In genomic region chr4:38683265-38683664, GRCh38 we compare ENCODE assay signal across 26 cellular contexts. TPM values are rescaled to one million over a fixed set of nuclear protein-coding genes. Genes with fewer than 3 reads are reported as not detected.
DNase-seq lines count a peak whose midpoint lies in the region; ATAC-seq, FAIRE-seq and TF ChIP-seq lines count a peak whose summit lies in the region.
"Had no signal": no experiment of that assay in that cellular context is flagged by ENCODE, and none has a peak within 500 bp of the region (broad histone marks: within the 10 kb centered on the region; RNA-seq: fewer than 3 reads in every experiment).

No MANE protein-coding gene starts in this region.

- H3K79me2 ChIP-seq in HepG2 (ENCODE audit: insufficient read depth, low read length): peaks cover 76% of the 10 kb centered on the region

- H3K9me3 ChIP-seq in right lobe of liver (no peaks in the 10 kb centered on the region), HepG2 (ENCODE audit: low read length) (no peaks in the 10 kb centered on the region), mesenchymal stem cell (ENCODE audit: control insufficient read depth, low read length) (no peaks in the 10 kb centered on the region), subcutaneous abdominal adipose tissue (ENCODE audit: control insufficient read depth in 5 of 5, low read length in 5 of 5) (no peaks in the 10 kb centered on the region)
- H3K9me3 ChIP-seq: BE2C, Caco-2, colonic mucosa had no signal

- peak; percentile 27 to 51 (median 40) for ATAC-seq in right lobe of liver
- no peak for ATAC-seq in HepG2
- ATAC-seq in GM18868 (IDR thresholded peaks at IDR 0.05; ENCODE audit: unreplicated experiment): no peak
- no peak for ATAC-seq in left ventricle myocardium superior
- ATAC-seq: HCT116, left colon had no signal

- no peak for TF ChIP-seq EP300 in HepG2 (IDR thresholded peaks at IDR 0.05; ENCODE audit: low read depth in 2 of 2, low read length in 2 of 2)
- no peak for TF ChIP-seq EP300 in HepG2 (CRISPR knock-in tag; IDR thresholded peaks at IDR 0.05; ENCODE audit: borderline replicate concordance)

- intact Hi-C loops in right lobe of liver (cut with DNase I) (no loop called here), HepG2 (cut with micrococcal nuclease; ENCODE audit: unreplicated experiment) (no loop called here), left ventricle myocardium superior (cut with micrococcal nuclease) (no loop called here)

- no peak overlapping the region for H4K8ac ChIP-seq in mesenchymal stem cell (ENCODE audit: low read length)

- 73% methylated on average over 3 of the region's 3 CpGs for WGBS in right lobe of liver (ENCODE audit: insufficient coverage, low coverage, low lambda C conversion rate, missing lambda C conversion rate)
- 99% methylated on average over 3 of the region's 3 CpGs for WGBS in HepG2 (ENCODE audit: low lambda C conversion rate)
- WGBS in mesenchymal stem cell: no CpG with 5 or more reads among the region's 3 CpGs

- H3K18ac ChIP-seq in mesenchymal stem cell (ENCODE audit: low read depth in 1 of 2, low read length in 2 of 2): no peak overlapping the region

- no peaks in the 10 kb centered on the region for H3K27me3 Mint-ChIP-seq in activated naive CD8-positive, alpha-beta T cell
- H3K27me3 Mint-ChIP-seq: activated CD4-positive, alpha-beta memory T cell treated with anti-CD3 and anti-CD28 coated beads for 36 hours had no signal

- in situ Hi-C loops in HepG2 (cut with HindIII; ENCODE audit: extremely low pct_ligation_motif_present, low pct_unique_long_range_greater_than_20kb): no loop called here

- H3K36me3 ChIP-seq in right lobe of liver (peaks cover 0 to 47% (median 8%) of the 10 kb centered on the region in 4 donors), HepG2 (replicated peaks in 1 of 2; ENCODE audit: control insufficient read depth in 1 of 2, insufficient read depth in 2 of 2, low read length in 2 of 2) (peaks cover 22 to 72% of the 10 kb centered on the region in 2 experiments), mesenchymal stem cell (ENCODE audit: control insufficient read depth in 1 of 2, insufficient read depth in 2 of 2, low read depth in 1 of 2, low read length in 2 of 2) (peaks cover 22 to 62% of the 10 kb centered on the region in 2 experiments), subcutaneous abdominal adipose tissue (ENCODE audit: control insufficient read depth in 5 of 5, insufficient read depth in 5 of 5, low read length in 5 of 5) (peaks cover 5 to 39% (median 16%) of the 10 kb centered on the region in 5 donors)

- H2AK5ac ChIP-seq in mesenchymal stem cell (ENCODE audit: low read length, severe bottlenecking): no peak overlapping the region

- peak overlapping the region; percentile 85 for H3K27ac Mint-ChIP-seq in activated naive CD8-positive, alpha-beta T cell
- H3K27ac Mint-ChIP-seq: activated CD4-positive, alpha-beta memory T cell treated with anti-CD3 and anti-CD28 coated beads for 36 hours had no signal

- H3K9ac ChIP-seq in HepG2 (ENCODE audit: insufficient read depth, low read depth, low read length) (no peak overlapping the region), mesenchymal stem cell (ENCODE audit: low read length) (peak overlapping the region; percentile 69), subcutaneous abdominal adipose tissue (ENCODE audit: low read length in 5 of 5) (peak overlapping the region in 1 of 5 donors; percentile 44)

- H2BK15ac ChIP-seq in mesenchymal stem cell (ENCODE audit: low read depth, poor library complexity, severe bottlenecking): no peak overlapping the region

- H3K27me3 ChIP-seq in right lobe of liver (no peaks in the 10 kb centered on the region), HepG2 (ENCODE audit: control insufficient read depth in 1 of 2, insufficient read depth in 2 of 2, low read length in 2 of 2) (no peaks in the 10 kb centered on the region), mesenchymal stem cell (ENCODE audit: control insufficient read depth in 1 of 2, insufficient read depth in 1 of 2, low read length in 2 of 2) (no peaks in the 10 kb centered on the region), subcutaneous abdominal adipose tissue (ENCODE audit: control insufficient read depth in 5 of 5, insufficient read depth in 4 of 5, low read length in 5 of 5) (no peaks in the 10 kb centered on the region)
- H3K27me3 ChIP-seq: BE2C, colonic mucosa had no signal

- no peak overlapping the region for H2BK12ac ChIP-seq in mesenchymal stem cell (ENCODE audit: low read length in 2 of 2)

- POLR2A ChIA-PET in HepG2 (lab: Yijun Ruan, JAX): no interaction called here

- H4K20me1 ChIP-seq in HepG2 (ENCODE audit: insufficient read depth, low read length): peaks cover 43% of the 10 kb centered on the region

- TF ChIP-seq CTCF in right lobe of liver (IDR thresholded peaks at IDR 0.05) (no peak), HepG2 (CRISPR knock-in tag; IDR thresholded peaks at IDR 0.05) (no peak)

- H3K9me3 Mint-ChIP-seq in activated naive CD8-positive, alpha-beta T cell (ENCODE audit: low read depth): no peaks in the 10 kb centered on the region
- H3K9me3 Mint-ChIP-seq: activated CD4-positive, alpha-beta memory T cell treated with anti-CD3 and anti-CD28 coated beads for 36 hours had no signal

- peak overlapping the region; percentile 4 for H3K4me3 Mint-ChIP-seq in activated naive CD8-positive, alpha-beta T cell
- H3K4me3 Mint-ChIP-seq: activated CD4-positive, alpha-beta memory T cell treated with anti-CD3 and anti-CD28 coated beads for 36 hours had no signal

- no peak overlapping the region for H3K4ac ChIP-seq in mesenchymal stem cell (ENCODE audit: low read depth in 1 of 2, low read length in 2 of 2)

- FAIRE-seq in HepG2 (lab: Jason Lieb, UNC): no peak

- H2BK120ac ChIP-seq in mesenchymal stem cell (ENCODE audit: low read depth, low read length): no peak overlapping the region

- H3K4me1 ChIP-seq in right lobe of liver (peaks cover 0 to 37% (median 4%) of the 10 kb centered on the region in 4 donors), HepG2 (ENCODE audit: insufficient read depth, low read length) (no peaks in the 10 kb centered on the region; the same call in 1 of the 2 replicates), mesenchymal stem cell (ENCODE audit: control insufficient read depth, insufficient read depth, low read depth, low read length) (peaks cover 5% of the 10 kb centered on the region), subcutaneous abdominal adipose tissue (ENCODE audit: control insufficient read depth in 5 of 5, insufficient read depth in 5 of 5, low read length in 5 of 5) (peaks cover 12 to 71% (median 63%) of the 10 kb centered on the region in 5 donors)
- H3K4me1 ChIP-seq: Caco-2 had no signal

- H3K4me3 ChIP-seq in right lobe of liver (no peak overlapping the region), HepG2 (replicated peaks in 1 of 3; ENCODE audit: insufficient read depth in 1 of 3, low read depth in 2 of 3, low read length in 3 of 3) (no peak overlapping the region), mesenchymal stem cell (ENCODE audit: insufficient read depth in 1 of 2, low read depth in 1 of 2, low read length in 2 of 2) (no peak overlapping the region), subcutaneous abdominal adipose tissue (ENCODE audit: low read depth in 1 of 5, low read length in 5 of 5) (no peak overlapping the region)
- H3K4me3 ChIP-seq: colonic mucosa, skin epidermis had no signal

- CTCF ChIA-PET in HepG2 (lab: Yijun Ruan, JAX; ENCODE audit: low intra/inter-chr PET ratio, low total read pairs): no interaction called here

- BruUV-seq in HepG2 (replicated peaks; lab: Mats Ljungman, UMichigan): no TSS peak

- peaks cover 19% of the 10 kb centered on the region for H3K36me3 Mint-ChIP-seq in activated naive CD8-positive, alpha-beta T cell

- peaks cover 86% of the 10 kb centered on the region for H3K4me1 Mint-ChIP-seq in activated naive CD8-positive, alpha-beta T cell (ENCODE audit: low read depth)

- TF ChIP-seq POLR2A in right lobe of liver (IDR thresholded peaks at IDR 0.05) (no peak), HepG2 (IDR thresholded peaks at IDR 0.05; ENCODE audit: insufficient read depth in 1 of 2, low read depth in 2 of 2, low read length in 2 of 2) (no peak)

- peaks cover 15% of the 10 kb centered on the region for H3K79me1 ChIP-seq in mesenchymal stem cell (replicated peaks; ENCODE audit: low read length, poor library complexity, severe bottlenecking)

- no peak overlapping the region for H2AFZ ChIP-seq in HepG2 (ENCODE audit: low read length)
- H2AFZ ChIP-seq in mesenchymal stem cell (ENCODE audit: low read depth, low read length): no peak overlapping the region

- DNase-seq in right lobe of liver: no peak
- no peak for DNase-seq in HepG2 (ENCODE audit: low spot score)
- no peak for DNase-seq in mesenchymal stem cell
- DNase-seq in GOT3 (lab: John Stamatoyannopoulos, UW): no peak
- no peak for DNase-seq in left ventricle myocardium superior
- DNase-seq: ACHN; activated CD4-positive, alpha-beta memory T cell treated with anti-CD3 and anti-CD28 coated beads for 36 hours; activated gamma-delta T cell; BE2C; Caco-2; colonic mucosa; DMS79; effector CD8-positive, alpha-beta T cell; foreskin melanocyte; GF-D8; left colon; NCI-H1105 treated with DMSO at 0.1 percent for 48 hours; NCI-H2029 treated with DMSO at 0.1 percent for 48 hours; NCI-H2227 treated with DMSO at 0.1 percent for 48 hours; NCI-H69; SHP77 treated with DMSO at 0.1 percent for 48 hours had no signal

- no peak overlapping the region for H3K14ac ChIP-seq in mesenchymal stem cell (ENCODE audit: low read length in 2 of 2)

- H2BK5ac ChIP-seq in mesenchymal stem cell (ENCODE audit: low read depth, low read length, poor library complexity, severe bottlenecking): no peak overlapping the region

- H3K27ac ChIP-seq in right lobe of liver: no peak overlapping the region
- H3K27ac ChIP-seq in HepG2 (ENCODE audit: extremely low read length, insufficient read depth, low read length): no peak overlapping the region
- no peak overlapping the region for H3K27ac ChIP-seq in mesenchymal stem cell (ENCODE audit: low read length, poor library complexity, severe bottlenecking)
- peak overlapping the region; percentile 85 for H3K27ac ChIP-seq in subcutaneous abdominal adipose tissue (ENCODE audit: low read depth, low read length)
- H3K27ac ChIP-seq: colonic mucosa had no signal

- H3K23ac ChIP-seq in mesenchymal stem cell (ENCODE audit: low read length in 2 of 2): no peak overlapping the region

- no peak overlapping the region for H4K91ac ChIP-seq in mesenchymal stem cell (ENCODE audit: low read length)

- H3K4me2 ChIP-seq in HepG2 (ENCODE audit: low read depth, low read length) (no peak overlapping the region), mesenchymal stem cell (ENCODE audit: low read length, poor library complexity, severe bottlenecking) (no peak overlapping the region)

- no peak for TF ChIP-seq RAD21 in HepG2 (CRISPR knock-in tag; IDR thresholded peaks at IDR 0.05)

RNA-seq across cellular contexts. Expression of gene KLF3, which starts 19.3 kb away (rescaled TPM):
- 10 to 100 TPM; 21.3 to 37.6 (median 26.8) TPM for total RNA-seq in right lobe of liver
- 29.1 and 45.2 TPM in 2 replicates for total RNA-seq in HepG2 (2016; rRNA removed; fragmentation: Illumina TruSeq; extraction: Trizol)
- 5.0 and 6.9 TPM in 2 replicates for total RNA-seq in HepG2 (2016; cell fraction: cytosol; rRNA removed; fragmentation: Illumina TruSeq; extraction: Trizol; ENCODE audit: low read depth)
- 29.1 and 39.1 TPM in 2 replicates for total RNA-seq in HepG2 (2016; cell fraction: insoluble cytoplasmic fraction; rRNA removed; fragmentation: Illumina TruSeq; extraction: Trizol)
- total RNA-seq in HepG2 (2016; cell fraction: membrane; rRNA removed; fragmentation: Illumina TruSeq; extraction: Trizol): 27.0 and 29.9 TPM in 2 replicates
- 38.1 and 42.0 TPM in 2 replicates for total RNA-seq in HepG2 (2016; cell fraction: nucleus; rRNA removed; fragmentation: Illumina TruSeq; extraction: Trizol)
- polyA plus RNA-seq in HepG2 (2011; rRNA removed): 32.2 and 37.8 TPM in 2 replicates
- polyA plus RNA-seq in HepG2 (2011; cell fraction: cytosol; rRNA removed): 23.4 and 26.9 TPM in 2 replicates
- polyA plus RNA-seq in HepG2 (2011; cell fraction: nucleus; rRNA removed): 34.9 and 36.5 TPM in 2 replicates
- polyA plus RNA-seq in HepG2 (2012): 35.9 and 36.8 TPM in 2 replicates
- 12.2 and 13.0 TPM in 2 replicates for polyA plus RNA-seq in HepG2 (2016; cell fraction: cytosol; fragmentation: Illumina TruSeq; extraction: Trizol; ENCODE audit: low read depth)
- polyA plus RNA-seq in HepG2 (2016; cell fraction: insoluble cytoplasmic fraction; fragmentation: Illumina TruSeq; extraction: Trizol; ENCODE audit: low read depth): 46.7 and 48.9 TPM in 2 replicates
- 28.6 and 30.0 TPM in 2 replicates for polyA plus RNA-seq in HepG2 (2016; cell fraction: membrane; fragmentation: Illumina TruSeq; extraction: Trizol; ENCODE audit: low read depth)
- polyA plus RNA-seq in HepG2 (2016; cell fraction: nucleus; fragmentation: Illumina TruSeq; extraction: Trizol; ENCODE audit: insufficient read depth, low read depth): 40.1 and 41.8 TPM in 2 replicates
- polyA minus RNA-seq in HepG2 (2011; rRNA and poly(A)+ RNA removed; ENCODE audit: low replicate concordance): 23.8 and 59.2 TPM in 2 replicates
- 32.1 and 36.4 TPM in 2 replicates for polyA minus RNA-seq in HepG2 (2011; cell fraction: cytosol; rRNA and poly(A)+ RNA removed)
- polyA minus RNA-seq in HepG2 (2011; cell fraction: nucleus; rRNA and poly(A)+ RNA removed): 148 and 153 TPM in 2 replicates
- polyA plus RNA-seq in mesenchymal stem cell (2013, experiment 1 of 2): 35.1 TPM
- polyA plus RNA-seq in mesenchymal stem cell (2013, experiment 2 of 2): 35.0 TPM
- total RNA-seq in left ventricle myocardium superior: 17.7 TPM

Comparison
In these comparisons a context has a peak if more than half of its experiments do, and no peak if none do; other contexts are left out.
1. ATAC-seq: peak in right lobe of liver (4 of 4); none in HepG2 (single experiment), GM18868 (single experiment) and left ventricle myocardium superior (single experiment).